8 cellular contexts compared by ENCODE assay signal in genomic region chr17:5031365-5032082, GRCh38. TPM values are rescaled to one million over a fixed set of nuclear protein-coding genes. Genes with fewer than 3 reads are reported as not detected.
A peak's percentile ranks its signal among the peaks of the same experiment; 100 is the strongest.
DNase-seq lines count a peak whose midpoint lies in the region; ATAC-seq and TF ChIP-seq lines count a peak whose summit lies in the region.

No MANE protein-coding gene starts in this region.

- H3K9me3 ChIP-seq in HUES48 (ENCODE audit: control insufficient read depth, insufficient read depth, low read length), result no peaks in the 10 kb centered on the region
- H3K9me3 ChIP-seq in Peyer's patch, result no peaks in the 10 kb centered on the region
- H3K9me3 ChIP-seq in naive thymus-derived CD4-positive, alpha-beta T cell (ENCODE audit: control insufficient read depth in 2 of 3, low read length in 3 of 3), result no peaks in the 10 kb centered on the region

- CTCF ChIA-PET in naive thymus-derived CD4-positive, alpha-beta T cell (lab: Charles Lee), result interaction anchor here (0.5 to 8.9 kb wide), 9 partner anchors 14 to 51 kb away, joined by 3 to 118 read pairs (median 6); no protein-coding TSS in a partner anchor

- POLR2A ChIA-PET in naive thymus-derived CD4-positive, alpha-beta T cell (lab: Charles Lee), result interaction anchor here (0.6 to 4.3 kb wide), 13 partner anchors 9 to 92 kb away, joined by 3 to 22 read pairs (median 5); partner anchors contain the start of genes INCA1, KIF1C, RNF167 and SLC25A11

- H3K36me3 ChIP-seq in HUES48 (ENCODE audit: control insufficient read depth, insufficient read depth, low read length) (no peaks in the 10 kb centered on the region), Peyer's patch (no peaks in the 10 kb centered on the region)
- H3K36me3 ChIP-seq in naive thymus-derived CD4-positive, alpha-beta T cell (ENCODE audit: control insufficient read depth in 2 of 3, insufficient read depth in 3 of 3, low read length in 3 of 3), result no peaks in the 10 kb centered on the region

- H3K27ac ChIP-seq in HUES48 (ENCODE audit: low read depth, low read length), result no peak overlapping the region
- peak overlapping the region; percentile 70 to 79 (median 76) for H3K27ac ChIP-seq in Peyer's patch
- H3K27ac ChIP-seq in naive thymus-derived CD4-positive, alpha-beta T cell (ENCODE audit: low read depth, low read length), result peak overlapping the region; percentile 79

- peak; percentile 66 for ATAC-seq in GM18511 (IDR thresholded peaks at IDR 0.05; ENCODE audit: unreplicated experiment)
- peak; percentile 90 for ATAC-seq in naive thymus-derived CD4-positive, alpha-beta T cell

- H3K27ac Mint-ChIP-seq in naive thymus-derived CD4-positive, alpha-beta T cell, result peak overlapping the region; percentile 89 to 95 (median 92)

- no peak overlapping the region for H3K9ac ChIP-seq in HUES48 (ENCODE audit: low read depth, low read length)

- H3K4me1 ChIP-seq in HUES48 (ENCODE audit: control insufficient read depth, insufficient read depth, low read length) (no peaks in the 10 kb centered on the region), Peyer's patch (peaks cover 0 to 9% (median 3%) of the 10 kb centered on the region in 4 donors)
- peaks cover 10 to 17% of the 10 kb centered on the region in 2 donors for H3K4me1 ChIP-seq in naive thymus-derived CD4-positive, alpha-beta T cell (ENCODE audit: control insufficient read depth in 2 of 2, insufficient read depth in 2 of 2, low read length in 2 of 2)

- peak overlapping the region; percentile 60 for H3K4me3 ChIP-seq in HUES48 (ENCODE audit: low read depth, low read length)
- H3K4me3 ChIP-seq in Peyer's patch, result peak overlapping the region; percentile 50 to 78 (median 54)
- peak overlapping the region; percentile 56 for H3K4me3 ChIP-seq in naive thymus-derived CD4-positive, alpha-beta T cell (ENCODE audit: low read length)

- H3K36me3 Mint-ChIP-seq in naive thymus-derived CD4-positive, alpha-beta T cell, result no peaks in the 10 kb centered on the region

- intact Hi-C loops in naive thymus-derived CD4-positive, alpha-beta T cell (cut with micrococcal nuclease), result loop anchor here (1.0 to 5.0 kb wide), 7 partner anchors 17 to 122 kb away; partner anchors contain the start of genes INCA1 (in 2 of the 2), KIF1C (in 2 of the 2) and CAMTA2 (in 1 of the 2)

- DNase-seq in 8988T (peak; percentile 63), Peyer's patch (peak; percentile 81 to 94 (median 83)), activated T-helper 1 cell treated with Interleukin-2 at 50 U/mL for 16 hours (ENCODE audit: low read depth) (peak; percentile 71), fibroblast of peridontal ligament (ENCODE audit: extremely low read depth) (peak; percentile 74)
- DNase-seq in naive thymus-derived CD4-positive, alpha-beta T cell, result peak; percentile 61 to 85 (median 78)
- peak; percentile 73 to 82 for DNase-seq in stimulated activated CD8-positive, alpha-beta memory T cell treated with anti-CD3 and anti-CD28 coated beads, Interleukin-7, amount 100 ng/mL, for 4 hours (ENCODE audit: low read depth in 2 of 2)

- H3K27me3 ChIP-seq in HUES48 (ENCODE audit: control insufficient read depth, insufficient read depth, low read length), result no peaks in the 10 kb centered on the region
- H3K27me3 ChIP-seq in Peyer's patch, result no peaks in the 10 kb centered on the region
- no peaks in the 10 kb centered on the region for H3K27me3 ChIP-seq in naive thymus-derived CD4-positive, alpha-beta T cell (ENCODE audit: control insufficient read depth in 2 of 2, insufficient read depth in 2 of 2, low read length in 2 of 2)

- TF ChIP-seq POLR2A in Peyer's patch (IDR thresholded peaks at IDR 0.05), result no peak

- peaks cover 0 to 4% (median 0%) of the 10 kb centered on the region in 5 donors for H3K27me3 Mint-ChIP-seq in naive thymus-derived CD4-positive, alpha-beta T cell

- peak; percentile 83 to 95 (median 89) for TF ChIP-seq CTCF in Peyer's patch (IDR thresholded peaks at IDR 0.05)

- H3K4me1 Mint-ChIP-seq in naive thymus-derived CD4-positive, alpha-beta T cell, result peaks cover 5 to 29% (median 23%) of the 10 kb centered on the region in 7 donors

- H3K4me3 Mint-ChIP-seq in naive thymus-derived CD4-positive, alpha-beta T cell, result peak overlapping the region; percentile 79 to 89 (median 86)

- H3K9me3 Mint-ChIP-seq in naive thymus-derived CD4-positive, alpha-beta T cell, result no peaks in the 10 kb centered on the region

RNA-seq across cellular contexts. Expression of gene SLC52A1, which starts 3.7 kb away (rescaled TPM):
- total RNA-seq in Peyer's patch, result 10 to 100 TPM in 3 of 4 donors, not detected in 1; 12.9 to 50.8 (median 45.3) TPM
- total RNA-seq in naive thymus-derived CD4-positive, alpha-beta T cell, result under 1 TPM in 4 of 5 experiments, not detected in 1; 0.16 to 0.44 (median 0.28) TPM
- polyA plus RNA-seq in naive thymus-derived CD4-positive, alpha-beta T cell, result under 1 TPM in 1 of 2 donors, not detected in 1; 0.14 TPM

RNA-seq across cellular contexts. Expression of gene KIF1C, which starts 33.8 kb away (rescaled TPM):
- 100 to 1,000 TPM in 3 of 4 donors, 10 to 100 TPM in 1; 91.4 to 141 (median 116) TPM for total RNA-seq in Peyer's patch
- total RNA-seq in naive thymus-derived CD4-positive, alpha-beta T cell, result 10 to 100 TPM; 11.5 to 46.5 (median 21.0) TPM
- 1 to 10 TPM; 3.0 to 3.4 TPM for polyA plus RNA-seq in naive thymus-derived CD4-positive, alpha-beta T cell

RNA-seq across cellular contexts. Expression of gene INCA1, which starts 34.2 kb away (rescaled TPM):
- total RNA-seq in Peyer's patch, result 1 to 10 TPM in 1 of 4 donors, not detected in 3; 2.4 TPM
- total RNA-seq in naive thymus-derived CD4-positive, alpha-beta T cell, result under 1 TPM in 4 of 5 experiments, not detected in 1; 0.38 to 0.42 (median 0.41) TPM
- polyA plus RNA-seq in naive thymus-derived CD4-positive, alpha-beta T cell, result not detected

RNA-seq across cellular contexts. Expression of gene CAMTA2, which starts 44.0 kb away (rescaled TPM):
- total RNA-seq in Peyer's patch, result 100 to 1,000 TPM in 1 of 4 donors, 10 to 100 TPM in 3; 42.4 to 124 (median 88.7) TPM
- total RNA-seq in naive thymus-derived CD4-positive, alpha-beta T cell, result 10 to 100 TPM; 55.2 to 90.0 (median 64.1) TPM
- 10 to 100 TPM in 1 of 2 donors, 1 to 10 TPM in 1; 9.7 to 20.5 TPM for polyA plus RNA-seq in naive thymus-derived CD4-positive, alpha-beta T cell

RNA-seq across cellular contexts. Expression of gene ZFP3, which starts 46.7 kb away (rescaled TPM):
- 10 to 100 TPM in 2 of 4 donors, 1 to 10 TPM in 2; 7.4 to 13.7 (median 11.0) TPM for total RNA-seq in Peyer's patch
- 10 to 100 TPM in 2 of 5 experiments, 1 to 10 TPM in 3; 3.5 to 14.8 (median 5.7) TPM for total RNA-seq in naive thymus-derived CD4-positive, alpha-beta T cell
- 1 to 10 TPM; 1.4 to 1.6 TPM for polyA plus RNA-seq in naive thymus-derived CD4-positive, alpha-beta T cell
